In genomic region chr2:74424139-74424992, GRCh38 we compare ENCODE assay signal across 1 cellular context.
TF ChIP-seq lines count a peak whose summit lies in the region.

No MANE protein-coding gene starts in this region.

TF ChIP-seq in HepG2, 621 proteins besides CTCF, POLR2A, EP300 and RAD21 (continued from another document and continues in another):
- TF ChIP-seq MIXL1 (CRISPR knock-in tag; IDR thresholded peaks at IDR 0.05) (no peak; the same call in 1 of the 2 replicates), ZNF839 (CRISPR knock-in tag; IDR thresholded peaks at IDR 0.05; ENCODE audit: borderline replicate concordance) (no peak), PBX3 (CRISPR knock-in tag; IDR thresholded peaks at IDR 0.05; ENCODE audit: borderline replicate concordance) (no peak), SIN3A (IDR thresholded peaks at IDR 0.05; ENCODE audit: borderline replicate concordance, low read depth, low read length) (0 out of 2 replicates have a peak, but pooled peaks have one; percentile 58), SMAD9 (CRISPR knock-in tag; IDR thresholded peaks at IDR 0.05) (no peak; the same call in 1 of the 2 replicates), ZNF121 (CRISPR knock-in tag; IDR thresholded peaks at IDR 0.05) (no peak), KAT2B (IDR thresholded peaks at IDR 0.05; ENCODE audit: borderline replicate concordance, low read depth, low read length) (no peak), ZNF556 (CRISPR knock-in tag; IDR thresholded peaks at IDR 0.05; ENCODE audit: borderline replicate concordance) (no peak), MAFK (conservative IDR thresholded peaks at IDR 0.05 in 1 of 2, IDR thresholded peaks at IDR 0.05 in 1 of 2; ENCODE audit: low read length in 2 of 2) (no peak), CC2D1A (CRISPR knock-in tag; IDR thresholded peaks at IDR 0.05) (0 out of 2 replicates have a peak, but pooled peaks have one; percentile 22), MEF2D (CRISPR knock-in tag; IDR thresholded peaks at IDR 0.05) (no peak; the same call in 1 of the 2 replicates), ETV6 (CRISPR knock-in tag; conservative IDR thresholded peaks at IDR 0.05) (no peak), KAT8 (CRISPR knock-in tag; IDR thresholded peaks at IDR 0.05) (no peak), NFKB2 (CRISPR knock-in tag; IDR thresholded peaks at IDR 0.05; ENCODE audit: borderline replicate concordance) (no peak), ZNF264 (CRISPR knock-in tag; IDR thresholded peaks at IDR 0.05) (no peak), ZNF441 (CRISPR knock-in tag; IDR thresholded peaks at IDR 0.05; ENCODE audit: borderline replicate concordance) (no peak), FUBP1 (CRISPR knock-in tag; IDR thresholded peaks at IDR 0.05; ENCODE audit: borderline replicate concordance) (peak; percentile 93; the same call in 1 of the 2 replicates), MLXIP (CRISPR knock-in tag; IDR thresholded peaks at IDR 0.05; ENCODE audit: borderline replicate concordance) (no peak), NBN (conservative IDR thresholded peaks at IDR 0.05) (no peak), ZXDC (CRISPR knock-in tag; IDR thresholded peaks at IDR 0.05) (no peak; the same call in 1 of the 2 replicates), ZNF383 (CRISPR knock-in tag; IDR thresholded peaks at IDR 0.05; ENCODE audit: borderline replicate concordance) (no peak), NFATC3 (CRISPR knock-in tag; IDR thresholded peaks at IDR 0.05) (no peak), CCDC6 (CRISPR knock-in tag; IDR thresholded peaks at IDR 0.05) (peak; percentile 91), FOXP4 (CRISPR knock-in tag; IDR thresholded peaks at IDR 0.05) (no peak), KDM5A (IDR thresholded peaks at IDR 0.05; ENCODE audit: borderline replicate concordance, low read length) (no peak), SNAI1 (CRISPR knock-in tag; IDR thresholded peaks at IDR 0.05; ENCODE audit: borderline replicate concordance) (no peak), ARHGAP35 (CRISPR knock-in tag; IDR thresholded peaks at IDR 0.05; ENCODE audit: borderline replicate concordance) (no peak), ZNF354B (CRISPR knock-in tag; IDR thresholded peaks at IDR 0.05) (peak; percentile 86; the same call in 1 of the 2 replicates), ZNF740 (CRISPR knock-in tag; IDR thresholded peaks at IDR 0.05) (0 out of 2 replicates have a peak, but pooled peaks have one; percentile 61), KAT7 (CRISPR knock-in tag; IDR thresholded peaks at IDR 0.05; ENCODE audit: borderline replicate concordance) (no peak), ZNF652 (CRISPR knock-in tag; IDR thresholded peaks at IDR 0.05; ENCODE audit: borderline replicate concordance, low read depth) (no peak), ZNF343 (CRISPR knock-in tag; IDR thresholded peaks at IDR 0.05) (no peak), ZNF614 (CRISPR knock-in tag; IDR thresholded peaks at IDR 0.05; ENCODE audit: borderline replicate concordance) (0 out of 2 replicates have a peak, but pooled peaks have one; percentile 36), ZNF547 (CRISPR knock-in tag; IDR thresholded peaks at IDR 0.05) (peak; percentile 53; the same call in 1 of the 2 replicates), ZNF138 (CRISPR knock-in tag; IDR thresholded peaks at IDR 0.05; ENCODE audit: low read depth) (no peak), POLR2AphosphoS2 (IDR thresholded peaks at IDR 0.05; ENCODE audit: low read depth, low read length) (no peak; the same call in 1 of the 2 replicates), PAF1 (CRISPR knock-in tag; IDR thresholded peaks at IDR 0.05) (peak; percentile 86), REPIN1 (CRISPR knock-in tag; IDR thresholded peaks at IDR 0.05; ENCODE audit: borderline replicate concordance, low read depth) (no peak), PHB2 (IDR thresholded peaks at IDR 0.05; ENCODE audit: partially characterized antibody) (no peak), ZNF780A (CRISPR knock-in tag; IDR thresholded peaks at IDR 0.05) (no peak), MTA1 (CRISPR knock-in tag; IDR thresholded peaks at IDR 0.05; ENCODE audit: borderline replicate concordance) (no peak), TBX3 (IDR thresholded peaks at IDR 0.05; ENCODE audit: borderline replicate concordance) (no peak), ATF5 (CRISPR knock-in tag; IDR thresholded peaks at IDR 0.05; ENCODE audit: low read depth) (no peak), MLX (CRISPR knock-in tag; IDR thresholded peaks at IDR 0.05) (no peak), SMARCE1 (IDR thresholded peaks at IDR 0.05; ENCODE audit: borderline replicate concordance) (no peak), ZMAT5 (CRISPR knock-in tag; IDR thresholded peaks at IDR 0.05; ENCODE audit: borderline replicate concordance, low read depth) (no peak), ZNF362 (CRISPR knock-in tag; IDR thresholded peaks at IDR 0.05; ENCODE audit: borderline replicate concordance) (no peak), EEA1 (CRISPR knock-in tag; IDR thresholded peaks at IDR 0.05; ENCODE audit: borderline replicate concordance) (no peak), BRF2 (CRISPR knock-in tag; IDR thresholded peaks at IDR 0.05) (peak; percentile 53; the same call in 1 of the 2 replicates), ZBTB3 (CRISPR knock-in tag; IDR thresholded peaks at IDR 0.05; ENCODE audit: borderline replicate concordance, low read depth) (no peak), MAZ (IDR thresholded peaks at IDR 0.05; ENCODE audit: borderline replicate concordance, low read depth, low read length) (no peak), MAZ (CRISPR knock-in tag; IDR thresholded peaks at IDR 0.05; ENCODE audit: low read depth) (no peak), BORCS8-MEF2B (CRISPR knock-in tag; IDR thresholded peaks at IDR 0.05) (peak; percentile 18; the same call in 1 of the 2 replicates), ZNF580 (CRISPR knock-in tag; IDR thresholded peaks at IDR 0.05; ENCODE audit: borderline replicate concordance, low read depth) (no peak), TBL1XR1 (IDR thresholded peaks at IDR 0.05; ENCODE audit: borderline replicate concordance, low read length, partially characterized antibody) (no peak)
